ENCODE assay signal across 1 cellular context in the genomic region with DNA sequence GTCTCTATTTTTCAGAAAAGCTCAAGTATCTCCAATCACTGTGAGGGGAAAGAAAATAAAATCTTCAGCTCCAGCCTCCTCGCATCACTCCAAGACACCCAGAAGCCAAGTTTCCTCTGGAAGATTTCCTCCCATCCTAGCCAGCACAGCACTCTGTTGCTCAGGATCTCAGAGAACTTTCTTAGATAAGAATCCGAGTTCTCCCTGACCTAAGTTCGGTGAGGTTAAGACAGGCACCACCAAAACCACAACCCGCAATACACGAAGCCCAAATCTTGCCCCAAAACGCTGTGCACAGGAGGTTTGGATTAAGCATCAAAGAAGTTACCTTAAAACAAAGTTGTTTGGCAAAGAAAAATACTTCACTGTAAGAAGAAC.
TF ChIP-seq lines count a peak whose summit lies in the region.

No MANE protein-coding gene starts in this region.

TF ChIP-seq in HepG2, 621 proteins besides CTCF, POLR2A, EP300 and RAD21 (continued from another document):
- TF ChIP-seq GATA4 (IDR thresholded peaks at IDR 0.05; ENCODE audit: borderline replicate concordance, low read depth) (no peak), ZNF891 (CRISPR knock-in tag; IDR thresholded peaks at IDR 0.05) (no peak), POLR2G (IDR thresholded peaks at IDR 0.05; ENCODE audit: low read depth, low read length) (no peak), NRL (CRISPR knock-in tag; IDR thresholded peaks at IDR 0.05; ENCODE audit: borderline replicate concordance) (no peak), MBD4 (IDR thresholded peaks at IDR 0.05; ENCODE audit: borderline replicate concordance, low read length) (no peak), STAG1 (CRISPR knock-in tag; IDR thresholded peaks at IDR 0.05) (no peak), ZNF589 (CRISPR knock-in tag; conservative IDR thresholded peaks at IDR 0.05) (no peak), ZNF331 (CRISPR knock-in tag; IDR thresholded peaks at IDR 0.05) (no peak), ZMAT3 (CRISPR knock-in tag; conservative IDR thresholded peaks at IDR 0.05) (no peak), ZNF564 (CRISPR knock-in tag; IDR thresholded peaks at IDR 0.05) (no peak), SAFB2 (CRISPR knock-in tag; IDR thresholded peaks at IDR 0.05; ENCODE audit: borderline replicate concordance, low read depth) (no peak), SOX6 (IDR thresholded peaks at IDR 0.05) (no peak), SOX6 (CRISPR knock-in tag; IDR thresholded peaks at IDR 0.05) (no peak), FOSL1 (CRISPR knock-in tag; IDR thresholded peaks at IDR 0.05; ENCODE audit: borderline replicate concordance) (no peak)
- TF ChIP-seq, protein P1, sequence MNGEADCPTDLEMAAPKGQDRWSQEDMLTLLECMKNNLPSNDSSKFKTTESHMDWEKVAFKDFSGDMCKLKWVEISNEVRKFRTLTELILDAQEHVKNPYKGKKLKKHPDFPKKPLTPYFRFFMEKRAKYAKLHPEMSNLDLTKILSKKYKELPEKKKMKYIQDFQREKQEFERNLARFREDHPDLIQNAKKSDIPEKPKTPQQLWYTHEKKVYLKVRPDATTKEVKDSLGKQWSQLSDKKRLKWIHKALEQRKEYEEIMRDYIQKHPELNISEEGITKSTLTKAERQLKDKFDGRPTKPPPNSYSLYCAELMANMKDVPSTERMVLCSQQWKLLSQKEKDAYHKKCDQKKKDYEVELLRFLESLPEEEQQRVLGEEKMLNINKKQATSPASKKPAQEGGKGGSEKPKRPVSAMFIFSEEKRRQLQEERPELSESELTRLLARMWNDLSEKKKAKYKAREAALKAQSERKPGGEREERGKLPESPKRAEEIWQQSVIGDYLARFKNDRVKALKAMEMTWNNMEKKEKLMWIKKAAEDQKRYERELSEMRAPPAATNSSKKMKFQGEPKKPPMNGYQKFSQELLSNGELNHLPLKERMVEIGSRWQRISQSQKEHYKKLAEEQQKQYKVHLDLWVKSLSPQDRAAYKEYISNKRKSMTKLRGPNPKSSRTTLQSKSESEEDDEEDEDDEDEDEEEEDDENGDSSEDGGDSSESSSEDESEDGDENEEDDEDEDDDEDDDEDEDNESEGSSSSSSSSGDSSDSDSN (CRISPR knock-in tag; IDR thresholded peaks at IDR 0.05) = no peak
- TF ChIP-seq, protein P2, sequence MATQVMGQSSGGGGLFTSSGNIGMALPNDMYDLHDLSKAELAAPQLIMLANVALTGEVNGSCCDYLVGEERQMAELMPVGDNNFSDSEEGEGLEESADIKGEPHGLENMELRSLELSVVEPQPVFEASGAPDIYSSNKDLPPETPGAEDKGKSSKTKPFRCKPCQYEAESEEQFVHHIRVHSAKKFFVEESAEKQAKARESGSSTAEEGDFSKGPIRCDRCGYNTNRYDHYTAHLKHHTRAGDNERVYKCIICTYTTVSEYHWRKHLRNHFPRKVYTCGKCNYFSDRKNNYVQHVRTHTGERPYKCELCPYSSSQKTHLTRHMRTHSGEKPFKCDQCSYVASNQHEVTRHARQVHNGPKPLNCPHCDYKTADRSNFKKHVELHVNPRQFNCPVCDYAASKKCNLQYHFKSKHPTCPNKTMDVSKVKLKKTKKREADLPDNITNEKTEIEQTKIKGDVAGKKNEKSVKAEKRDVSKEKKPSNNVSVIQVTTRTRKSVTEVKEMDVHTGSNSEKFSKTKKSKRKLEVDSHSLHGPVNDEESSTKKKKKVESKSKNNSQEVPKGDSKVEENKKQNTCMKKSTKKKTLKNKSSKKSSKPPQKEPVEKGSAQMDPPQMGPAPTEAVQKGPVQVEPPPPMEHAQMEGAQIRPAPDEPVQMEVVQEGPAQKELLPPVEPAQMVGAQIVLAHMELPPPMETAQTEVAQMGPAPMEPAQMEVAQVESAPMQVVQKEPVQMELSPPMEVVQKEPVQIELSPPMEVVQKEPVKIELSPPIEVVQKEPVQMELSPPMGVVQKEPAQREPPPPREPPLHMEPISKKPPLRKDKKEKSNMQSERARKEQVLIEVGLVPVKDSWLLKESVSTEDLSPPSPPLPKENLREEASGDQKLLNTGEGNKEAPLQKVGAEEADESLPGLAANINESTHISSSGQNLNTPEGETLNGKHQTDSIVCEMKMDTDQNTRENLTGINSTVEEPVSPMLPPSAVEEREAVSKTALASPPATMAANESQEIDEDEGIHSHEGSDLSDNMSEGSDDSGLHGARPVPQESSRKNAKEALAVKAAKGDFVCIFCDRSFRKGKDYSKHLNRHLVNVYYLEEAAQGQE (IDR thresholded peaks at IDR 0.05; ENCODE audit: borderline replicate concordance in 1 of 2, low read depth in 1 of 2, low read length in 2 of 2) = no peak
